Comparison of ENCODE assay signal across 8 cellular contexts in the genomic region with DNA sequence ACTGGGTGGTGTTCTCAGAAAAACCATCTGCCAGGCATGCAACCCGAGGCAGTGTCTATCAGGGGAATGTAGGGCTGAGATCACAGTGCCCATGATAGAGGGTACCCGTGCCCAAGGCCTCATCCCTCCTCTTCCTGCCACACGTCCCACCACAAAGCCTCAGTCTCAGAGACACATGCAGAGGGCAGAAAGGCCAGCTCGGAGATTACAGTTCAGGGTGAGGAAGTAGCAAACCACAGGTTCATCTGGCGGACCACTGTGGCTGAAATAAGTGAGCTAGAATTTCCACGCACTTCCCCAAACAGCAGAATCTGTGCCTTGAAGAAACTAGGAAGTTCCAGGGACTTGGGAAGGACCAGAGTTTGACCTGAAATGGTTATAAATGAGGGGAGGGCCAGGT. TPM values are rescaled to one million over a fixed set of nuclear protein-coding genes. Genes with fewer than 3 reads are reported as not detected.
DNase-seq lines count a peak whose midpoint lies in the region; ATAC-seq and TF ChIP-seq lines count a peak whose summit lies in the region.
"Had no signal": no experiment of that assay in that cellular context is flagged by ENCODE, and none has a peak within 500 bp of the region (broad histone marks: within the 10 kb centered on the region; RNA-seq: fewer than 3 reads in every experiment).

No MANE protein-coding gene starts in this region.

- H3K27ac Mint-ChIP-seq in glutamatergic neuron (ENCODE audit: unreplicated experiment): no peak overlapping the region

- ATAC-seq in GM18873 (IDR thresholded peaks at IDR 0.05; ENCODE audit: low FRiP score, unreplicated experiment): peak; percentile 67
- ATAC-seq in HG02870 (IDR thresholded peaks at IDR 0.05; ENCODE audit: unreplicated experiment): peak; percentile 86
- ATAC-seq in lung (ENCODE audit: insufficient read depth, low FRiP score): peak; percentile 53

- no peak overlapping the region for H3K4me3 ChIP-seq in lung
- H3K4me3 ChIP-seq: skin epidermis had no signal

- no peaks in the 10 kb centered on the region for H3K36me3 Mint-ChIP-seq in glutamatergic neuron (ENCODE audit: unreplicated experiment)

- peaks cover 4% of the 10 kb centered on the region for H3K4me1 Mint-ChIP-seq in glutamatergic neuron (ENCODE audit: low read depth, unreplicated experiment)

- H3K9me3 ChIP-seq in lung (ENCODE audit: control insufficient read depth in 2 of 2, insufficient read depth in 1 of 2, low read length in 1 of 2): no peaks in the 10 kb centered on the region

- no peaks in the 10 kb centered on the region for H3K36me3 ChIP-seq in lung (ENCODE audit: control insufficient read depth in 2 of 2, insufficient read depth in 2 of 2, low read length in 2 of 2)

- 25 to 57% methylated on average over 6 of the region's 6 CpGs for WGBS in lung, 2 donors

- no peaks in the 10 kb centered on the region for H3K9me3 Mint-ChIP-seq in glutamatergic neuron (ENCODE audit: unreplicated experiment)

- peaks cover 2% of the 10 kb centered on the region for H3K27me3 Mint-ChIP-seq in glutamatergic neuron (ENCODE audit: unreplicated experiment)

- no peak for TF ChIP-seq CTCF in lung (IDR thresholded peaks at IDR 0.05; ENCODE audit: control extremely low read depth, extremely low read depth)
- no peak for TF ChIP-seq CTCF in glutamatergic neuron (IDR thresholded peaks at IDR 0.05; ENCODE audit: partially characterized antibody, unreplicated experiment)

- no peak overlapping the region for H3K4me3 Mint-ChIP-seq in glutamatergic neuron (ENCODE audit: unreplicated experiment)

- peak overlapping the region in 1 of 2 donors; percentile 84 for H3K27ac ChIP-seq in lung (ENCODE audit: low read depth in 1 of 2, low read length in 1 of 2)
- H3K27ac ChIP-seq: skin epidermis had no signal

- H3K27me3 ChIP-seq in lung (ENCODE audit: control insufficient read depth, insufficient read depth): no peaks in the 10 kb centered on the region

- H3K4me1 ChIP-seq in lung (ENCODE audit: control insufficient read depth in 2 of 2, insufficient read depth in 2 of 2, low read length in 2 of 2): no peaks in the 10 kb centered on the region

- DNase-seq in SIG-M5 treated with dmso at 0.1 percent for 504 hours (lab: John Stamatoyannopoulos, UW; ENCODE audit: unreplicated experiment) (peak; percentile 80), lung (ENCODE audit: low spot score) (no peak), DMS79 treated with DMSO at 0.1 percent for 48 hours (lab: John Stamatoyannopoulos, UW) (no peak), AG08396 (ENCODE audit: low spot score) (no peak), glutamatergic neuron (no peak)

RNA-seq across cellular contexts. Expression of a gene that starts 33.8 kb away (rescaled TPM):
- total RNA-seq in lung: 1 to 10 TPM; 3.8 to 5.1 TPM
- polyA plus RNA-seq in lung: 1 to 10 TPM; 2.7 to 3.1 TPM
- 5.9 TPM for total RNA-seq in glutamatergic neuron (ENCODE audit: unreplicated experiment)
